In genomic region chr20:49393803-49394202, GRCh38 we compare ENCODE assay signal across 22 cellular contexts.
DNase-seq lines count a peak whose midpoint lies in the region; ATAC-seq, FAIRE-seq and TF ChIP-seq lines count a peak whose summit lies in the region.
"Had no signal": no experiment of that assay in that cellular context is flagged by ENCODE, and none has a peak within 500 bp of the region (broad histone marks: within the 10 kb centered on the region; RNA-seq: fewer than 3 reads in every experiment).

No MANE protein-coding gene starts in this region.

- TF ChIP-seq EP300 in HepG2 (IDR thresholded peaks at IDR 0.05; ENCODE audit: low read depth in 2 of 2, low read length in 2 of 2) (no peak), HepG2 (CRISPR knock-in tag; IDR thresholded peaks at IDR 0.05; ENCODE audit: borderline replicate concordance) (no peak)

- H4K20me1 ChIP-seq in HepG2 (ENCODE audit: insufficient read depth, low read length) (no peaks in the 10 kb centered on the region), PC-9 (ENCODE audit: insufficient read depth) (no peaks in the 10 kb centered on the region)

- H3K4me2 ChIP-seq in HepG2 (ENCODE audit: low read depth, low read length) (no peak overlapping the region), PC-9 (no peak overlapping the region)
- H3K4me2 ChIP-seq: A549 had no signal

- intact Hi-C loops in HepG2 (cut with micrococcal nuclease; ENCODE audit: unreplicated experiment) (no loop called here), right lobe of liver (cut with DNase I) (no loop called here), tibial artery (cut with DNase I; ENCODE audit: low total_unique reads) (loop anchor here (10.0 kb wide), 1 partner anchor 49 kb away; no protein-coding TSS in a partner anchor), PC-9 (cut with micrococcal nuclease; ENCODE audit: unreplicated experiment) (no loop called here)

- TF ChIP-seq POLR2A in HepG2 (IDR thresholded peaks at IDR 0.05; ENCODE audit: insufficient read depth in 1 of 2, low read depth in 2 of 2, low read length in 2 of 2), result no peak
- no peak for TF ChIP-seq POLR2A in right lobe of liver (IDR thresholded peaks at IDR 0.05)

- TF ChIP-seq CTCF in HepG2 (CRISPR knock-in tag; IDR thresholded peaks at IDR 0.05) (no peak), right lobe of liver (IDR thresholded peaks at IDR 0.05) (no peak), tibial artery (IDR thresholded peaks at IDR 0.05) (no peak), PC-9 (conservative IDR thresholded peaks at IDR 0.05) (no peak)

- ATAC-seq in HepG2 (no peak), right lobe of liver (no peak), GM21423 (IDR thresholded peaks at IDR 0.05; ENCODE audit: unreplicated experiment) (no peak)
- ATAC-seq: A549, HCT116 had no signal

- H3K9me2 ChIP-seq in PC-9 (ENCODE audit: insufficient read depth), result no peaks in the 10 kb centered on the region

- CTCF ChIA-PET in HepG2 (lab: Yijun Ruan, JAX; ENCODE audit: low intra/inter-chr PET ratio, low total read pairs) (no interaction called here), PC-9 (lab: Charles Lee) (no interaction called here)

- BruUV-seq in HepG2 (replicated peaks; lab: Mats Ljungman, UMichigan) (no TSS peak), PC-9 (replicated peaks; lab: Mats Ljungman, UMichigan) (no TSS peak)

- no peak for TF ChIP-seq RAD21 in HepG2 (CRISPR knock-in tag; IDR thresholded peaks at IDR 0.05)

- POLR2A ChIA-PET in HepG2 (lab: Yijun Ruan, JAX) (no interaction called here), PC-9 (lab: Charles Lee; ENCODE audit: unreplicated experiment) (no interaction called here)

- FAIRE-seq in HepG2 (lab: Jason Lieb, UNC), result no peak
- FAIRE-seq: A549, D721Med, G401.6, GM12891, GM19239 had no signal

- H3K27me3 ChIP-seq in HepG2 (ENCODE audit: control insufficient read depth in 1 of 2, insufficient read depth in 2 of 2, low read length in 2 of 2) (peaks cover 2 to 15% of the 10 kb centered on the region in 2 experiments; a peak in 3 of 5 replicates), right lobe of liver (no peaks in the 10 kb centered on the region), muscle layer of colon (ENCODE audit: control insufficient read depth in 1 of 2, insufficient read depth in 2 of 2, low read length in 2 of 2) (no peaks in the 10 kb centered on the region), tibial artery (no peaks in the 10 kb centered on the region), PC-9 (ENCODE audit: insufficient read depth, low read depth) (peaks cover 36% of the 10 kb centered on the region)

- in situ Hi-C loops in HepG2 (cut with HindIII; ENCODE audit: extremely low pct_ligation_motif_present, low pct_unique_long_range_greater_than_20kb), result no loop called here

- 19% methylated on average over 1 of the region's 1 CpG for WGBS in HepG2 (ENCODE audit: low lambda C conversion rate)
- WGBS in right lobe of liver (ENCODE audit: insufficient coverage, low coverage, low lambda C conversion rate, missing lambda C conversion rate), result 82% methylated on average over 1 of the region's 1 CpG

- H2AFZ ChIP-seq in HepG2 (ENCODE audit: low read length), result no peak overlapping the region
- H2AFZ ChIP-seq in PC-9, result no peak overlapping the region

- H3K4me1 ChIP-seq in HepG2 (ENCODE audit: insufficient read depth, low read length), result no peaks in the 10 kb centered on the region
- no peaks in the 10 kb centered on the region for H3K4me1 ChIP-seq in right lobe of liver
- peaks cover 43% of the 10 kb centered on the region for H3K4me1 ChIP-seq in muscle layer of colon (ENCODE audit: insufficient read depth, low read length)
- H3K4me1 ChIP-seq in tibial artery, result peaks cover 0 to 31% (median 13%) of the 10 kb centered on the region in 4 donors
- H3K4me1 ChIP-seq in PC-9 (replicated peaks; ENCODE audit: insufficient read depth), result no peaks in the 10 kb centered on the region

- H3K9ac ChIP-seq in HepG2 (ENCODE audit: insufficient read depth, low read depth, low read length) (no peak overlapping the region), muscle layer of colon (ENCODE audit: low read length) (no peak overlapping the region)

- H3K79me2 ChIP-seq in HepG2 (ENCODE audit: insufficient read depth, low read length) (no peaks in the 10 kb centered on the region), PC-9 (ENCODE audit: low read depth) (no peaks in the 10 kb centered on the region)

- no peak overlapping the region for H3K4me3 ChIP-seq in HepG2 (replicated peaks in 1 of 3; ENCODE audit: insufficient read depth in 1 of 3, low read depth in 2 of 3, low read length in 3 of 3)
- no peak overlapping the region for H3K4me3 ChIP-seq in right lobe of liver
- H3K4me3 ChIP-seq in muscle layer of colon (ENCODE audit: low read depth in 1 of 2, low read length in 2 of 2), result no peak overlapping the region
- no peak overlapping the region for H3K4me3 ChIP-seq in tibial artery
- H3K4me3 ChIP-seq in PC-9, result no peak overlapping the region
- H3K4me3 ChIP-seq: A549 had no signal

- DNase-seq in HepG2 (ENCODE audit: low spot score) (no peak), right lobe of liver (no peak), tibial artery (no peak), PC-9 (no peak)
- no peak for DNase-seq in activated CD8-positive, alpha-beta memory T cell treated with anti-CD3 and anti-CD28 coated beads for 24 hours
- DNase-seq: AML-193; Caco-2; CD4-positive, alpha-beta T cell; GOT3; H7; HFFc6 had no signal

- no peaks in the 10 kb centered on the region for H3F3A ChIP-seq in PC-9 (ENCODE audit: insufficient read depth, low read depth)

- H3K36me3 ChIP-seq in HepG2 (replicated peaks in 1 of 2; ENCODE audit: control insufficient read depth in 1 of 2, insufficient read depth in 2 of 2, low read length in 2 of 2) (no peaks in the 10 kb centered on the region), right lobe of liver (no peaks in the 10 kb centered on the region), muscle layer of colon (ENCODE audit: insufficient read depth, low read length) (no peaks in the 10 kb centered on the region), tibial artery (no peaks in the 10 kb centered on the region), PC-9 (ENCODE audit: low read depth) (no peaks in the 10 kb centered on the region)

- no peaks in the 10 kb centered on the region for H3K9me3 ChIP-seq in HepG2 (ENCODE audit: low read length)
- no peaks in the 10 kb centered on the region for H3K9me3 ChIP-seq in right lobe of liver
- no peaks in the 10 kb centered on the region for H3K9me3 ChIP-seq in muscle layer of colon (ENCODE audit: low read length)
- H3K9me3 ChIP-seq in tibial artery, result no peaks in the 10 kb centered on the region
- H3K9me3 ChIP-seq in PC-9 (ENCODE audit: insufficient read depth, low read depth), result no peaks in the 10 kb centered on the region
- H3K9me3 ChIP-seq: A549, Caco-2 had no signal

- no peak overlapping the region for H3K27ac ChIP-seq in HepG2 (ENCODE audit: extremely low read length, insufficient read depth, low read length)
- no peak overlapping the region for H3K27ac ChIP-seq in right lobe of liver
- peak overlapping the region; percentile 81 for H3K27ac ChIP-seq in muscle layer of colon (ENCODE audit: low read depth, low read length)
- H3K27ac ChIP-seq in tibial artery, result peak overlapping the region; percentile 69 to 79
- H3K27ac ChIP-seq in PC-9, result no peak overlapping the region
- H3K27ac ChIP-seq: 22Rv1, A549, C4-2B, HL-60 had no signal

TF ChIP-seq in HepG2, 621 proteins besides CTCF, POLR2A, EP300 and RAD21:
- TF ChIP-seq ZNF329 (CRISPR knock-in tag; IDR thresholded peaks at IDR 0.05; ENCODE audit: low read depth), result peak; percentile 94
- no peak for TF ChIP-seq ZFY (CRISPR knock-in tag; IDR thresholded peaks at IDR 0.05)

Comparison
In these comparisons a context has a peak if more than half of its experiments do, and no peak if none do; other contexts are left out.
1. H3K27ac ChIP-seq: peak in muscle layer of colon (single experiment) and tibial artery (2 of 2); none in HepG2 (single experiment), right lobe of liver (0 of 3) and PC-9 (single experiment).